In genomic region chr4:123191728-123192127, GRCh38 we compare ENCODE assay signal across 23 cellular contexts.
"Had no signal": no experiment of that assay in that cellular context is flagged by ENCODE, and none has a peak within 500 bp of the region (broad histone marks: within the 10 kb centered on the region; RNA-seq: fewer than 3 reads in every experiment).

No MANE protein-coding gene starts in this region.

- H3K27me3 Mint-ChIP-seq: naive thymus-derived CD8-positive, alpha-beta T cell; natural killer cell treated with Interleukin-12 subunit alpha and Interleukin-12 subunit beta and Interleukin-15 and Interleukin-18, amount 100 ng/mL, for 72 hours; stimulated activated naive B cell treated with anti-CD40 and anti-IgM and Interleukin-4, amounts not matched to agents 10 μg/mL and 1 μg/mL and 100 μg/mL, for 72 hours; stimulated activated naive CD8-positive, alpha-beta T cell treated with anti-CD3 and anti-CD28 coated beads, Interleukin-15, Interleukin-2, amounts not matched to agents 100 ng/mL and 50 ng/mL, for 24 hours had no signal

- H3K27ac Mint-ChIP-seq: natural killer cell treated with Interleukin-12 subunit alpha and Interleukin-12 subunit beta and Interleukin-15 and Interleukin-18, amount 100 ng/mL, for 72 hours; nephron progenitor cell; stimulated activated effector memory CD8-positive, alpha-beta T cell treated with anti-CD3 and anti-CD28 coated beads, Interleukin-12 subunit alpha, Interleukin-12 subunit beta, amount 100 ng/mL, for 72 hours; stimulated activated naive B cell treated with anti-CD40 and anti-IgM and Interleukin-4, amounts not matched to agents 10 μg/mL and 1 μg/mL and 100 μg/mL, for 72 hours; stimulated activated naive CD8-positive, alpha-beta T cell treated with anti-CD3 and anti-CD28 coated beads, Interleukin-15, Interleukin-2, amounts not matched to agents 100 ng/mL and 50 ng/mL, for 24 hours had no signal

- H3K36me3 Mint-ChIP-seq: natural killer cell treated with Interleukin-12 subunit alpha and Interleukin-12 subunit beta and Interleukin-15 and Interleukin-18, amount 100 ng/mL, for 72 hours; stimulated activated effector memory CD8-positive, alpha-beta T cell treated with anti-CD3 and anti-CD28 coated beads, Interleukin-12 subunit alpha, Interleukin-12 subunit beta, amount 100 ng/mL, for 72 hours had no signal

- H3K4me3 Mint-ChIP-seq: naive thymus-derived CD8-positive, alpha-beta T cell; natural killer cell treated with Interleukin-12 subunit alpha and Interleukin-12 subunit beta and Interleukin-15 and Interleukin-18, amount 100 ng/mL, for 72 hours; nephron progenitor cell; neural crest cell; stimulated activated effector memory CD8-positive, alpha-beta T cell treated with anti-CD3 and anti-CD28 coated beads, Interleukin-12 subunit alpha, Interleukin-12 subunit beta, amount 100 ng/mL, for 72 hours; stimulated activated naive B cell treated with anti-CD40 and anti-IgM and Interleukin-4, amounts not matched to agents 10 μg/mL and 1 μg/mL and 100 μg/mL, for 72 hours; stimulated activated naive CD8-positive, alpha-beta T cell treated with anti-CD3 and anti-CD28 coated beads, Interleukin-15, Interleukin-2, amounts not matched to agents 100 ng/mL and 50 ng/mL, for 24 hours had no signal

- H3K9me3 Mint-ChIP-seq: naive thymus-derived CD8-positive, alpha-beta T cell; natural killer cell treated with Interleukin-12 subunit alpha and Interleukin-12 subunit beta and Interleukin-15 and Interleukin-18, amount 100 ng/mL, for 72 hours; nephron progenitor cell; neural crest cell; stimulated activated effector memory CD8-positive, alpha-beta T cell treated with anti-CD3 and anti-CD28 coated beads, Interleukin-12 subunit alpha, Interleukin-12 subunit beta, amount 100 ng/mL, for 72 hours; stimulated activated naive CD8-positive, alpha-beta T cell treated with anti-CD3 and anti-CD28 coated beads, Interleukin-15, Interleukin-2, amounts not matched to agents 100 ng/mL and 50 ng/mL, for 24 hours had no signal

- H3K4me1 Mint-ChIP-seq: naive thymus-derived CD8-positive, alpha-beta T cell; nephron progenitor cell; stimulated activated effector memory CD8-positive, alpha-beta T cell treated with anti-CD3 and anti-CD28 coated beads, Interleukin-12 subunit alpha, Interleukin-12 subunit beta, amount 100 ng/mL, for 72 hours; stimulated activated naive B cell treated with anti-CD40 and anti-IgM and Interleukin-4, amounts not matched to agents 10 μg/mL and 1 μg/mL and 100 μg/mL, for 72 hours had no signal

- DNase-seq: naive thymus-derived CD8-positive, alpha-beta T cell; nephron progenitor cell; nucleus accumbens; pancreas; psoas muscle; right cardiac atrium; right lobe of liver; sigmoid colon; small intestine; stimulated activated CD4-positive, alpha-beta T cell treated with anti-CD3 and anti-CD28 coated beads, Interleukin-15, amount 100 ng/mL, for 24 hours; stimulated activated CD4-positive, alpha-beta T cell treated with anti-CD3 and anti-CD28 coated beads, Interleukin-2, amount 100 ng/mL, for 24 hours; stimulated activated CD4-positive, alpha-beta T cell treated with anti-CD3 and anti-CD28 coated beads, Interleukin-2, amount 100 ng/mL, for 48 hours; stimulated activated CD4-positive, alpha-beta T cell treated with anti-CD3 and anti-CD28 coated beads, Interleukin-4, amount 100 ng/mL, for 24 hours; stimulated activated naive B cell treated with anti-CD40 and anti-IgM and Interleukin-4, amounts not matched to agents 10 μg/mL and 1 μg/mL and 100 μg/mL, for 72 hours; stimulated activated naive CD4-positive, alpha-beta T cell treated with Interleukin-2 at 50 U/mL for 16 hours; stomach; thyroid gland; trophoblast cell; upper lobe of left lung had no signal

- ATAC-seq: naive thymus-derived CD8-positive, alpha-beta T cell; natural killer cell treated with Interleukin-12 subunit alpha and Interleukin-12 subunit beta and Interleukin-15 and Interleukin-18, amount 100 ng/mL, for 72 hours; pancreas; psoas muscle; right cardiac atrium; right lobe of liver; stimulated activated effector memory CD8-positive, alpha-beta T cell treated with anti-CD3 and anti-CD28 coated beads, Interleukin-12 subunit alpha, Interleukin-12 subunit beta, amount 100 ng/mL, for 72 hours; stimulated activated naive B cell treated with anti-CD40 and anti-IgM and Interleukin-4, amounts not matched to agents 10 μg/mL and 1 μg/mL and 100 μg/mL, for 72 hours had no signal
